20 cellular contexts compared by ENCODE assay signal in genomic region chr2:9802576-9802993, GRCh38. TPM values are rescaled to one million over a fixed set of nuclear protein-coding genes. Genes with fewer than 3 reads are reported as not detected.
DNase-seq lines count a peak whose midpoint lies in the region; ATAC-seq and TF ChIP-seq lines count a peak whose summit lies in the region.
"Had no signal": no experiment of that assay in that cellular context is flagged by ENCODE, and none has a peak within 500 bp of the region (broad histone marks: within the 10 kb centered on the region; RNA-seq: fewer than 3 reads in every experiment).

No MANE protein-coding gene starts in this region.

- no peak for ATAC-seq in T-helper 17 cell
- ATAC-seq in stimulated activated naive CD8-positive, alpha-beta T cell treated with anti-CD3 and anti-CD28 coated beads, Interleukin-15, amount 100 ng/mL, for 72 hours: no peak
- no peak for ATAC-seq in GM21390 (IDR thresholded peaks at IDR 0.05; ENCODE audit: unreplicated experiment)
- ATAC-seq: activated CD8-positive, alpha-beta memory T cell treated with anti-CD3 and anti-CD28 coated beads, Interleukin-2, amount 10 ng/mL, durations not matched to agents 7 days and 5 days; WTC11 had no signal

- H3K27ac ChIP-seq in AG04450 (ENCODE audit: low read depth, low read length) (peak overlapping the region; percentile 92), sigmoid colon (peak overlapping the region in 2 of 4 donors; percentile 45 to 61)
- H3K27ac ChIP-seq: HL-60, KMS-11, ovary had no signal

- no peak overlapping the region for H3K4me3 ChIP-seq in AG04450 (ENCODE audit: low read depth, low read length)
- no peak overlapping the region for H3K4me3 ChIP-seq in sigmoid colon
- H3K4me3 ChIP-seq: ovary had no signal

- POLR2A ChIA-PET in AG04450 (lab: Yijun Ruan, JAX): interaction anchor here (0.7 to 1.7 kb wide), 3 partner anchors 41 to 241 kb away, joined by 3 to 7 read pairs (median 6); partner anchors contain the start of genes KLF11 and TAF1B

- no peaks in the 10 kb centered on the region; the same call in 1 of the 2 replicates for H3K9me3 ChIP-seq in AG04450 (ENCODE audit: control insufficient read depth, insufficient read depth, low read length)
- no peaks in the 10 kb centered on the region for H3K9me3 ChIP-seq in T-helper 17 cell (ENCODE audit: control insufficient read depth, low read length, poor library complexity, severe bottlenecking)
- H3K9me3 ChIP-seq in sigmoid colon: no peaks in the 10 kb centered on the region
- H3K9me3 ChIP-seq: ovary had no signal

- no peaks in the 10 kb centered on the region for H3K9me3 Mint-ChIP-seq in stimulated activated naive CD8-positive, alpha-beta T cell treated with anti-CD3 and anti-CD28 coated beads, Interleukin-15, amount 100 ng/mL, for 72 hours
- H3K9me3 Mint-ChIP-seq: WTC11 had no signal

- no peak for TF ChIP-seq POLR2A in sigmoid colon (IDR thresholded peaks at IDR 0.05)

- WGBS in sigmoid colon, 2 donors: 75 to 87% methylated on average over 8 of the region's 8 CpGs

- no peaks in the 10 kb centered on the region for H3K27me3 ChIP-seq in AG04450 (ENCODE audit: control insufficient read depth, insufficient read depth, low read length)
- no peaks in the 10 kb centered on the region for H3K27me3 ChIP-seq in sigmoid colon
- H3K27me3 ChIP-seq: ovary had no signal

- H3K36me3 ChIP-seq in sigmoid colon: no peaks in the 10 kb centered on the region
- H3K36me3 ChIP-seq: ovary had no signal

- TF ChIP-seq EP300 in sigmoid colon (IDR thresholded peaks at IDR 0.05): no peak

- no peak overlapping the region for H3K4me3 Mint-ChIP-seq in T-helper 17 cell
- no peak overlapping the region for H3K4me3 Mint-ChIP-seq in stimulated activated naive CD8-positive, alpha-beta T cell treated with anti-CD3 and anti-CD28 coated beads, Interleukin-15, amount 100 ng/mL, for 72 hours
- H3K4me3 Mint-ChIP-seq: activated CD8-positive, alpha-beta memory T cell treated with anti-CD3 and anti-CD28 coated beads, Interleukin-2, amount 10 ng/mL, durations not matched to agents 7 days and 5 days; activated naive CD8-positive, alpha-beta T cell; WTC11 had no signal

- no peaks in the 10 kb centered on the region for H3K27me3 Mint-ChIP-seq in T-helper 17 cell
- peaks cover 21% of the 10 kb centered on the region for H3K27me3 Mint-ChIP-seq in stimulated activated naive CD8-positive, alpha-beta T cell treated with anti-CD3 and anti-CD28 coated beads, Interleukin-15, amount 100 ng/mL, for 72 hours
- H3K27me3 Mint-ChIP-seq: activated naive CD8-positive, alpha-beta T cell had no signal

- H3K36me3 Mint-ChIP-seq in T-helper 17 cell (ENCODE audit: low read depth): no peaks in the 10 kb centered on the region
- H3K36me3 Mint-ChIP-seq: activated CD8-positive, alpha-beta memory T cell treated with anti-CD3 and anti-CD28 coated beads, Interleukin-2, amount 10 ng/mL, durations not matched to agents 7 days and 5 days; activated naive CD8-positive, alpha-beta T cell; WTC11 had no signal

- H3K4me1 Mint-ChIP-seq in T-helper 17 cell: peaks cover 36% of the 10 kb centered on the region
- H3K4me1 Mint-ChIP-seq in stimulated activated naive CD8-positive, alpha-beta T cell treated with anti-CD3 and anti-CD28 coated beads, Interleukin-15, amount 100 ng/mL, for 72 hours: peaks cover 20% of the 10 kb centered on the region

- TF ChIP-seq CTCF in AG04450 (IDR thresholded peaks at IDR 0.05; ENCODE audit: low read depth, low read length) (no peak), sigmoid colon (IDR thresholded peaks at IDR 0.05) (no peak)

- DNase-seq in AG04450 (ENCODE audit: low read depth, low spot score) (no peak), T-helper 17 cell (no peak), globus pallidus (ENCODE audit: low spot score) (peak; percentile 41), sigmoid colon (peak; percentile 49), NCI-H2029 (lab: John Stamatoyannopoulos, UW) (no peak), NCI-H524 (lab: John Stamatoyannopoulos, UW) (no peak)
- no peak for DNase-seq in stimulated activated naive CD8-positive, alpha-beta T cell treated with anti-CD3 and anti-CD28 coated beads, Interleukin-15, amount 100 ng/mL, for 72 hours
- DNase-seq: ACHN; activated CD8-positive, alpha-beta memory T cell treated with anti-CD3 and anti-CD28 coated beads, Interleukin-2, amount 10 ng/mL, durations not matched to agents 7 days and 5 days; central memory CD4-positive, alpha-beta T cell; glutamatergic neuron; NCI-H1417 treated with DMSO at 0.1 percent for 48 hours; NCI-H446 treated with DMSO at 0.1 percent for 48 hours; stimulated activated CD4-positive, alpha-beta T cell treated with anti-CD3 and anti-CD28 coated beads, Interleukin-15, amount 100 ng/mL, for 24 hours had no signal

- peaks cover 0 to 22% (median 4%) of the 10 kb centered on the region in 4 donors for H3K4me1 ChIP-seq in sigmoid colon

- CTCF ChIA-PET in AG04450 (lab: Charles Lee): interaction anchor here (0.6 to 8.5 kb wide), 5 partner anchors 11 to 246 kb away, joined by 3 to 66 read pairs (median 5); no protein-coding TSS in a partner anchor

- intact Hi-C loops in sigmoid colon (cut with DNase I): no loop called here

- peak overlapping the region; percentile 98 for H3K27ac Mint-ChIP-seq in T-helper 17 cell
- peak overlapping the region in 1 of 2 donors; percentile 36 for H3K27ac Mint-ChIP-seq in stimulated activated naive CD8-positive, alpha-beta T cell treated with anti-CD3 and anti-CD28 coated beads, Interleukin-15, amount 100 ng/mL, for 72 hours
- H3K27ac Mint-ChIP-seq: activated CD8-positive, alpha-beta memory T cell treated with anti-CD3 and anti-CD28 coated beads, Interleukin-2, amount 10 ng/mL, durations not matched to agents 7 days and 5 days; activated naive CD8-positive, alpha-beta T cell; WTC11 had no signal

RNA-seq across cellular contexts. Expression of gene TAF1B, which starts 40.7 kb away (rescaled TPM):
- polyA plus RNA-seq in AG04450 (2011; rRNA removed): 17.2 and 25.8 TPM in 2 replicates
- polyA minus RNA-seq in AG04450 (2011; rRNA and poly(A)+ RNA removed): 23.7 and 27.7 TPM in 2 replicates
- total RNA-seq in T-helper 17 cell: 10 to 100 TPM; 15.3 to 19.9 TPM
- 10 to 100 TPM; 10.3 to 14.5 (median 12.2) TPM for total RNA-seq in sigmoid colon
- polyA plus RNA-seq in sigmoid colon: 10 to 100 TPM in 1 of 3 donors, 1 to 10 TPM in 2; 2.3 to 19.8 (median 6.7) TPM

Comparison
In these comparisons a context has a peak if more than half of its experiments do, and no peak if none do; other contexts are left out.
1. DNase-seq: peak in globus pallidus (single experiment) and sigmoid colon (single experiment); none in AG04450 (single experiment), T-helper 17 cell (0 of 3), NCI-H2029 (single experiment), NCI-H524 (0 of 2) and stimulated activated naive CD8-positive, alpha-beta T cell treated with anti-CD3 and anti-CD28 coated beads, Interleukin-15, amount 100 ng/mL, for 72 hours (0 of 2).